Comparison of ENCODE assay signal across 8 cellular contexts in the genomic region with DNA sequence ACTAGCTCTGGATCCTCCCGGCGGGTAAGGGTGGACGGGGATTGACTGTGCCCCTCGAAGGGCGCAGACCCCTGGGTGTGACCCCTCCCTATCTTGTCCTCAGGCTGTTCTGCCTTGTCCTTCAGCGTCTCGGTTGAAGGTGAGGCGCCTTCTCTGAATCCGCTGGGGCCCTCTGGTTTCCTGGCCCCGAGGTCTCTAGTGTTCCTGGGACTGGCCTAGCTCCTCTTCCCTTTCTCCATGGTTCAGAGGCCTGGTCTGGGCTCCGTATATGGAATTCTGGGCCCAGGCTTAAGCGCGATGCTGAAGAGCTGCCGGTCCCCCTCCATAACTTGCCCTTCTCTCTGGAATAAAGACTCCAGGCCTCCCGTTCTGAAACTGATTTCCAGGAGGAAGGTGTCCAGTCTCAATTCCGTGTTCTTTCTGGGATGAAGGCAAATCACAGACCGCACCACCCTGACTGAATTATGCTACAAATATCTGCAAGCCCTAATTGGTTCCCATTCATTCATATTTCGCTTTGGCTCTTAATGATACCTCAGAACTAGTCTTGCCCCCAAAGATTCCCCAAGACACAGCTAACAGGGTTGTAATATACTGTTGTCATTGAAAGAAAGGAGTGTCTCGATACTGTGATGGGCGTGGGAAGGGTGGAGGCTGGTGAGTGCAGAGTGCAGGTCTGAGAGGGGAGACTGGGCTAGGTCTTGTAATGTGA. TPM values are rescaled to one million over a fixed set of nuclear protein-coding genes. Genes with fewer than 3 reads are reported as not detected.
DNase-seq lines count a peak whose midpoint lies in the region; ATAC-seq and TF ChIP-seq lines count a peak whose summit lies in the region.

No MANE protein-coding gene starts in this region.

- POLR2A ChIA-PET in activated CD4-positive, alpha-beta memory T cell treated with anti-CD3 and anti-CD28 coated beads for 36 hours (lab: Charles Lee), result interaction anchor here (0.8 to 1.3 kb wide), 5 partner anchors 26 to 67 kb away, joined by 3 to 4 read pairs (median 4); a partner anchor contains a TSS

- H3K27ac Mint-ChIP-seq in activated CD4-positive, alpha-beta memory T cell treated with anti-CD3 and anti-CD28 coated beads for 36 hours, result peak overlapping the region; percentile 88
- H3K27ac Mint-ChIP-seq in stimulated activated effector memory CD8-positive, alpha-beta T cell treated with anti-CD3 and anti-CD28 coated beads, Interleukin-12 subunit alpha, Interleukin-12 subunit beta, amount 100 ng/mL, for 72 hours, result peak overlapping the region; percentile 96

- peaks cover 23% of the 10 kb centered on the region for H3K36me3 Mint-ChIP-seq in activated CD4-positive, alpha-beta memory T cell treated with anti-CD3 and anti-CD28 coated beads for 36 hours
- peaks cover 85% of the 10 kb centered on the region for H3K36me3 Mint-ChIP-seq in stimulated activated effector memory CD8-positive, alpha-beta T cell treated with anti-CD3 and anti-CD28 coated beads, Interleukin-12 subunit alpha, Interleukin-12 subunit beta, amount 100 ng/mL, for 72 hours

- ATAC-seq in GM21723 (IDR thresholded peaks at IDR 0.05; ENCODE audit: unreplicated experiment) (peak; percentile 13), GM18861 (IDR thresholded peaks at IDR 0.05; ENCODE audit: unreplicated experiment) (no peak), HG02678 (IDR thresholded peaks at IDR 0.05; ENCODE audit: unreplicated experiment) (no peak)
- ATAC-seq in stimulated activated effector memory CD8-positive, alpha-beta T cell treated with anti-CD3 and anti-CD28 coated beads, Interleukin-12 subunit alpha, Interleukin-12 subunit beta, amount 100 ng/mL, for 72 hours, result peak; percentile 16

- CTCF ChIA-PET in activated CD4-positive, alpha-beta memory T cell treated with anti-CD3 and anti-CD28 coated beads for 36 hours (lab: Charles Lee), result interaction anchor here (0.6 to 3.7 kb wide), 8 partner anchors 10 to 392 kb away, joined by 3 to 20 read pairs (median 3); no protein-coding TSS in a partner anchor

- peak overlapping the region; percentile 91 for H3K4me3 ChIP-seq in AG10803 (ENCODE audit: low read length)
- peak overlapping the region; percentile 98 for H3K4me3 ChIP-seq in iPS DF 6.9 (ENCODE audit: low read length)

- peaks cover 1% of the 10 kb centered on the region; the same call in 1 of the 2 replicates for H3K4me1 ChIP-seq in iPS DF 6.9 (ENCODE audit: control insufficient read depth, insufficient read depth, low read length)

- H3K9me3 Mint-ChIP-seq in activated CD4-positive, alpha-beta memory T cell treated with anti-CD3 and anti-CD28 coated beads for 36 hours, result no peaks in the 10 kb centered on the region
- no peaks in the 10 kb centered on the region for H3K9me3 Mint-ChIP-seq in stimulated activated effector memory CD8-positive, alpha-beta T cell treated with anti-CD3 and anti-CD28 coated beads, Interleukin-12 subunit alpha, Interleukin-12 subunit beta, amount 100 ng/mL, for 72 hours

- intact Hi-C loops in activated CD4-positive, alpha-beta memory T cell treated with anti-CD3 and anti-CD28 coated beads for 36 hours (cut with micrococcal nuclease), result loop anchor here (2.0 to 5.0 kb wide), 5 partner anchors 27 to 201 kb away; a partner anchor contains a TSS

- peak overlapping the region; percentile 95 for H3K4me3 Mint-ChIP-seq in activated CD4-positive, alpha-beta memory T cell treated with anti-CD3 and anti-CD28 coated beads for 36 hours
- peak overlapping the region; percentile 88 for H3K4me3 Mint-ChIP-seq in stimulated activated effector memory CD8-positive, alpha-beta T cell treated with anti-CD3 and anti-CD28 coated beads, Interleukin-12 subunit alpha, Interleukin-12 subunit beta, amount 100 ng/mL, for 72 hours

- no peak overlapping the region for H3K27ac ChIP-seq in iPS DF 6.9 (ENCODE audit: low read length)

- no peak for TF ChIP-seq CTCF in AG10803 (conservative IDR thresholded peaks at IDR 0.05; ENCODE audit: low read length)

- peaks cover 15% of the 10 kb centered on the region for H3K36me3 ChIP-seq in iPS DF 6.9 (ENCODE audit: control insufficient read depth, insufficient read depth, low read length)

- WGBS in iPS DF 6.9 (ENCODE audit: insufficient coverage, insufficient read length), result no CpG with 5 or more reads among the region's 20 CpGs

- peak; percentile 18 for DNase-seq in AG10803 (ENCODE audit: low read depth)
- DNase-seq in activated CD4-positive, alpha-beta memory T cell treated with anti-CD3 and anti-CD28 coated beads for 36 hours, result no peak
- no peak for DNase-seq in iPS DF 6.9 (ENCODE audit: low read depth, low spot score)
- no peak for DNase-seq in stimulated activated effector memory CD8-positive, alpha-beta T cell treated with anti-CD3 and anti-CD28 coated beads, Interleukin-12 subunit alpha, Interleukin-12 subunit beta, amount 100 ng/mL, for 72 hours (ENCODE audit: low spot score in 2 of 2)
- DNase-seq in NK-92 (lab: John Stamatoyannopoulos, UW; ENCODE audit: unreplicated experiment), result no peak

- no peaks in the 10 kb centered on the region for H3K27me3 Mint-ChIP-seq in activated CD4-positive, alpha-beta memory T cell treated with anti-CD3 and anti-CD28 coated beads for 36 hours

- no peaks in the 10 kb centered on the region for H3K9me3 ChIP-seq in iPS DF 6.9 (ENCODE audit: control insufficient read depth, insufficient read depth, low read length)

- no peaks in the 10 kb centered on the region for H3K27me3 ChIP-seq in iPS DF 6.9 (ENCODE audit: control insufficient read depth, insufficient read depth, low read length)

- peaks cover 28% of the 10 kb centered on the region for H3K4me1 Mint-ChIP-seq in activated CD4-positive, alpha-beta memory T cell treated with anti-CD3 and anti-CD28 coated beads for 36 hours (ENCODE audit: low read depth)
- H3K4me1 Mint-ChIP-seq in stimulated activated effector memory CD8-positive, alpha-beta T cell treated with anti-CD3 and anti-CD28 coated beads, Interleukin-12 subunit alpha, Interleukin-12 subunit beta, amount 100 ng/mL, for 72 hours, result peaks cover 37% of the 10 kb centered on the region

RNA-seq across cellular contexts. Expression of a gene that starts 0.7 kb away (rescaled TPM):
- 10 to 100 TPM; 88.6 to 94.2 TPM for total RNA-seq in activated CD4-positive, alpha-beta memory T cell treated with anti-CD3 and anti-CD28 coated beads for 36 hours

RNA-seq across cellular contexts. Expression of a gene that starts 11.1 kb away (rescaled TPM):
- under 1 TPM in 1 of 2 experiments, not detected in 1; 0.76 TPM for total RNA-seq in activated CD4-positive, alpha-beta memory T cell treated with anti-CD3 and anti-CD28 coated beads for 36 hours

RNA-seq across cellular contexts. Expression of a gene that starts 19.5 kb away (rescaled TPM):
- total RNA-seq in activated CD4-positive, alpha-beta memory T cell treated with anti-CD3 and anti-CD28 coated beads for 36 hours, result 10 to 100 TPM in 1 of 2 experiments, 1 to 10 TPM in 1; 10.0 to 11.7 TPM

RNA-seq across cellular contexts. Expression of a gene that starts 26.1 kb away (rescaled TPM):
- 10 to 100 TPM; 39.2 to 40.2 TPM for total RNA-seq in activated CD4-positive, alpha-beta memory T cell treated with anti-CD3 and anti-CD28 coated beads for 36 hours

RNA-seq across cellular contexts. Expression of a gene that starts 26.9 kb away (rescaled TPM):
- 100 to 1,000 TPM; 141 to 148 TPM for total RNA-seq in activated CD4-positive, alpha-beta memory T cell treated with anti-CD3 and anti-CD28 coated beads for 36 hours

Comparison
In these comparisons a context has a peak if more than half of its experiments do, and no peak if none do; other contexts are left out.
1. ATAC-seq: peak in GM21723 (single experiment) and stimulated activated effector memory CD8-positive, alpha-beta T cell treated with anti-CD3 and anti-CD28 coated beads, Interleukin-12 subunit alpha, Interleukin-12 subunit beta, amount 100 ng/mL, for 72 hours (single experiment); none in GM18861 (single experiment) and HG02678 (single experiment).